8 cellular contexts compared by ENCODE assay signal in the genomic region with DNA sequence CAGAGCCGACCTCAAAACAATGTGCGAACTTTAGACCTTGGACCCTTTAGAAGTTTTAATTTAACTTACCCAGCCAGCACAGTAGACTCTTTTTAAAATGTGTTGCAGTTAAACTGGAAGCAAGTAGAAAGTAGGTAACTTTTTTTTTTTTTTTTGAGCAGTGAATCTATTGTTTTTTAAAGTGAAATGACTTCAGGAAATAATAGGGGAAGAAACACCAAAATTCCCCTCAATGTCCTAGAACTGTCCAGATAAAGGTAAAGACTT. TPM values are rescaled to one million over a fixed set of nuclear protein-coding genes. Genes with fewer than 3 reads are reported as not detected.
DNase-seq lines count a peak whose midpoint lies in the region; ATAC-seq and TF ChIP-seq lines count a peak whose summit lies in the region.

No MANE protein-coding gene starts in this region.

- H3K9me3 ChIP-seq in left ventricle myocardium inferior (replicated peaks) (no peaks in the 10 kb centered on the region), vagina (no peaks in the 10 kb centered on the region)

- TF ChIP-seq POLR2A in vagina (IDR thresholded peaks at IDR 0.05), result no peak

- DNase-seq in left ventricle myocardium inferior, result no peak
- no peak for DNase-seq in left ventricle myocardium superior
- no peak for DNase-seq in brain microvascular endothelial cell
- no peak for DNase-seq in memory B cell (ENCODE audit: low spot score in 2 of 2)
- DNase-seq in vagina (ENCODE audit: extremely low spot score in 2 of 2), result no peak
- DNase-seq in DMS153 (lab: John Stamatoyannopoulos, UW), result no peak
- DNase-seq in ureter (ENCODE audit: low spot score), result no peak
- no peak for DNase-seq in HuH-7 (ENCODE audit: low spot score)

- intact Hi-C loops in left ventricle myocardium inferior (cut with micrococcal nuclease), result no loop called here
- intact Hi-C loops in left ventricle myocardium superior (cut with micrococcal nuclease), result no loop called here
- intact Hi-C loops in vagina (cut with DNase I), result no loop called here

- TF ChIP-seq CTCF in left ventricle myocardium inferior (IDR thresholded peaks at IDR 0.05; ENCODE audit: borderline replicate concordance), result no peak
- TF ChIP-seq CTCF in brain microvascular endothelial cell (IDR thresholded peaks at IDR 0.05; ENCODE audit: low read depth, low read length, missing control alignments), result no peak
- no peak for TF ChIP-seq CTCF in vagina (IDR thresholded peaks at IDR 0.05)

- H3K27me3 ChIP-seq in left ventricle myocardium inferior (ENCODE audit: low read depth) (no peaks in the 10 kb centered on the region), brain microvascular endothelial cell (replicated peaks) (no peaks in the 10 kb centered on the region), vagina (no peaks in the 10 kb centered on the region)

- H3K27ac ChIP-seq in left ventricle myocardium inferior (replicated peaks) (peak overlapping the region; percentile 100), brain microvascular endothelial cell (peak overlapping the region; percentile 98), vagina (peak overlapping the region; percentile 95)

- ATAC-seq in left ventricle myocardium superior (no peak), memory B cell (ENCODE audit: low read depth) (no peak)

- in situ Hi-C loops in brain microvascular endothelial cell (cut with HindIII; ENCODE audit: low pct_ligation_motif_present, low sequenced_read_pairs), result no loop called here

- H3K36me3 ChIP-seq in left ventricle myocardium inferior (no peaks in the 10 kb centered on the region), brain microvascular endothelial cell (replicated peaks) (no peaks in the 10 kb centered on the region), vagina (no peaks in the 10 kb centered on the region)

- H3K4me1 Mint-ChIP-seq in memory B cell, result peaks cover 15% of the 10 kb centered on the region

- H3K27me3 Mint-ChIP-seq in memory B cell, result no peaks in the 10 kb centered on the region

- peak overlapping the region; percentile 99 for H3K4me3 ChIP-seq in left ventricle myocardium inferior
- H3K4me3 ChIP-seq in brain microvascular endothelial cell (ENCODE audit: low read depth, low read length), result peak overlapping the region; percentile 88
- peak overlapping the region; percentile 65 to 88 for H3K4me3 ChIP-seq in vagina

- H3K4me3 Mint-ChIP-seq in memory B cell, result peak overlapping the region; percentile 88

- no peaks in the 10 kb centered on the region for H3K36me3 Mint-ChIP-seq in memory B cell

- no peaks in the 10 kb centered on the region for H3K9me3 Mint-ChIP-seq in memory B cell

- peaks cover 48% of the 10 kb centered on the region for H3K4me1 ChIP-seq in left ventricle myocardium inferior
- H3K4me1 ChIP-seq in vagina, result peaks cover 25% of the 10 kb centered on the region

- H3K27ac Mint-ChIP-seq in memory B cell, result peak overlapping the region; percentile 89

RNA-seq across cellular contexts. Expression of a gene that starts 1.1 kb away (rescaled TPM):
- total RNA-seq in left ventricle myocardium inferior, result 50.0 TPM
- 57.3 TPM for total RNA-seq in left ventricle myocardium superior
- total RNA-seq in vagina, result 70.2 TPM
- total RNA-seq in ureter, result 120 TPM
